ENCODE assay signal across 1 cellular context in the genomic region with DNA sequence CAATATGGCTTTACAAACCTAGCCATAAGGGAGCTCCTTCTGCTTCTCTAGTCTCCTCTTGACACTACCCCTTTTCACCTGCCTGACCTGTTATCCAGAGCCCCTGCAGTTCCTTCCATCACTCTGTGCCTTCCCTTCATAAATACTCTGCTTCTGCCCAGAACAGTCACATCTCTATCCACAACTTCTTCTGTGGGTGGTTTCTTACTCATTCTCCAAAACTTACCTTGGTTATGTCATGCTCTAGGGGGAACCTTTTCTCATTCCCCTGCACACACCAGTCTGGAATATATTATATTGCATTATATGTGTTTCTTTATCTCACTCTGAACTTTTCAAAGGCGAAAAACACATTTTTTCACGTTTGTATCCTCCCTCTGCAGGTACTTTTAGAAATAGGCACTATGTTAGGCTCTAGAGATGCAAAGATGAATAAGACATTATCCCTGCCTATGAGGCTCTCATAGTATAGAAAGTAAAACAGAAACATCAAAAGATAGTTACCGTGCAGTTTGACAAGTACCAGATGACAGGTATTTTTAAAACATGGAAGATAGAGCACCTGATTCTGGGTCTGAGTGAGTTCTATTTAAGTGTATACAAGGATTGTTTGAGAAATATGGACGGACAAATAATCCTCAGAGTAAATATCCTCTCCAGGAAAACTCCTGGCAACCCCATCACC.
TF ChIP-seq lines count a peak whose summit lies in the region.

No MANE protein-coding gene starts in this region.

TF ChIP-seq in GM23338, 12 proteins besides CTCF, POLR2A, EP300 and RAD21 (continued from another document):
- no peak for TF ChIP-seq POLR2AphosphoS5 (IDR thresholded peaks at IDR 0.05; ENCODE audit: low read depth)
- no peak for TF ChIP-seq EZH2 (IDR thresholded peaks at IDR 0.05; ENCODE audit: low read depth, unreplicated experiment)
- TF ChIP-seq, protein P1, sequence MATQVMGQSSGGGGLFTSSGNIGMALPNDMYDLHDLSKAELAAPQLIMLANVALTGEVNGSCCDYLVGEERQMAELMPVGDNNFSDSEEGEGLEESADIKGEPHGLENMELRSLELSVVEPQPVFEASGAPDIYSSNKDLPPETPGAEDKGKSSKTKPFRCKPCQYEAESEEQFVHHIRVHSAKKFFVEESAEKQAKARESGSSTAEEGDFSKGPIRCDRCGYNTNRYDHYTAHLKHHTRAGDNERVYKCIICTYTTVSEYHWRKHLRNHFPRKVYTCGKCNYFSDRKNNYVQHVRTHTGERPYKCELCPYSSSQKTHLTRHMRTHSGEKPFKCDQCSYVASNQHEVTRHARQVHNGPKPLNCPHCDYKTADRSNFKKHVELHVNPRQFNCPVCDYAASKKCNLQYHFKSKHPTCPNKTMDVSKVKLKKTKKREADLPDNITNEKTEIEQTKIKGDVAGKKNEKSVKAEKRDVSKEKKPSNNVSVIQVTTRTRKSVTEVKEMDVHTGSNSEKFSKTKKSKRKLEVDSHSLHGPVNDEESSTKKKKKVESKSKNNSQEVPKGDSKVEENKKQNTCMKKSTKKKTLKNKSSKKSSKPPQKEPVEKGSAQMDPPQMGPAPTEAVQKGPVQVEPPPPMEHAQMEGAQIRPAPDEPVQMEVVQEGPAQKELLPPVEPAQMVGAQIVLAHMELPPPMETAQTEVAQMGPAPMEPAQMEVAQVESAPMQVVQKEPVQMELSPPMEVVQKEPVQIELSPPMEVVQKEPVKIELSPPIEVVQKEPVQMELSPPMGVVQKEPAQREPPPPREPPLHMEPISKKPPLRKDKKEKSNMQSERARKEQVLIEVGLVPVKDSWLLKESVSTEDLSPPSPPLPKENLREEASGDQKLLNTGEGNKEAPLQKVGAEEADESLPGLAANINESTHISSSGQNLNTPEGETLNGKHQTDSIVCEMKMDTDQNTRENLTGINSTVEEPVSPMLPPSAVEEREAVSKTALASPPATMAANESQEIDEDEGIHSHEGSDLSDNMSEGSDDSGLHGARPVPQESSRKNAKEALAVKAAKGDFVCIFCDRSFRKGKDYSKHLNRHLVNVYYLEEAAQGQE (IDR thresholded peaks at IDR 0.05; ENCODE audit: unreplicated experiment) = no peak
